Comparison of ENCODE assay signal across 8 cellular contexts in the genomic region with DNA sequence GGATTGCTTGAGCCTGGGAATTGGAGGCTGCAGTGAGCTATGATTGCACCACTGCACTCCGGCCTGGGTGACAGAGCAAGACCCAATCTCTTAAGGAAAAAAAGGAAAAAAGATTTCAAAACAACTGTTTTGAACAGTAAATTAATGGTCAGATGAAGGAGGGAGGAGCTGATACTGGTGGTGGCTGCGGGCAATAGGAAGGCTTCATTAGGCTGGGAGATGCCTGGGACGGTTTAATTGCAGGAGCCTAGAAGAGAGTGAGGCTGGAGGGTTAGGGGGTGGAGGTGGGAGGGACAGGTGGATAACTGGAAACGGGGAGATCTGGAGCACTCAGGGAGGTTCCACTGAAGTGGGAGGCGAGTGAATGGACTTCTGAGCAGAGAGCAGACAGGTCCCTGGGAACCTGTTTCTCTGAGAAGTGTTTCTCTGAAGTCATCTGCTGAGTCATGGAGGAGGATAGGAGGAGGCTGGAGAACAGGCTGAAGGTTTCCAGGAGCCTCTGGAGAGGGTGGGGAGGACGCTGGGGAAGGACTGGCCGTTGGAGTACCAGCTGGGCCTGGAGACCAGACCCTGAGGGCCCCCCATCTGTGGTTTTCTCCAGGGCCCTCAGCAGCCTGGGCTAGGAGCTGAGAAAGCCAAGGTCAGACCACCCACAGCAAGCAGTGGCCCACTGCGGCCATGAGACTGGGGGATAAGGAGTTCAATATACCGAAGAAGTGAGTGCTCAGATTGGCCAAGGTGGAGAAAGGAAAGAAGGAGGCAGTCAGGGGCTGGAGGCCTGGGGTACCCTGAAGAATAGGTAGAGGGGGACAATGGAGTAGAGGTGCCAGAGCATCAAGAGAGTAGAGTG. TPM values are rescaled to one million over a fixed set of nuclear protein-coding genes. Genes with fewer than 3 reads are reported as not detected.
DNase-seq lines count a peak whose midpoint lies in the region; ATAC-seq, FAIRE-seq and TF ChIP-seq lines count a peak whose summit lies in the region.

No MANE protein-coding gene starts in this region.

- ATAC-seq in GM19324 (IDR thresholded peaks at IDR 0.05; ENCODE audit: low FRiP score, unreplicated experiment) = no peak

- H2AFZ ChIP-seq in parathyroid adenoma = peak overlapping the region; percentile 1

- H3K27ac ChIP-seq in parathyroid adenoma (no peak overlapping the region), dorsolateral prefrontal cortex (peak overlapping the region in 7 of 59 donors; percentile 9 to 73 (median 31))

- peaks cover 8% of the 10 kb centered on the region for H3K4me1 ChIP-seq in parathyroid adenoma

- H3K27me3 ChIP-seq in parathyroid adenoma (ENCODE audit: control insufficient read depth, insufficient read depth, low read length) = no peaks in the 10 kb centered on the region
- no peaks in the 10 kb centered on the region for H3K27me3 ChIP-seq in dorsolateral prefrontal cortex

- no peaks in the 10 kb centered on the region for H3K9me3 ChIP-seq in parathyroid adenoma (ENCODE audit: control insufficient read depth, low read length)

- TF ChIP-seq POLR2A in erythroblast (IDR thresholded peaks at IDR 0.05; ENCODE audit: low read length) = peak; percentile 26

- H3K36me3 ChIP-seq in parathyroid adenoma (ENCODE audit: control insufficient read depth, insufficient read depth, low read length) = no peaks in the 10 kb centered on the region

- intact Hi-C loops in dorsolateral prefrontal cortex (cut with DNase I) = no loop called here

- H3K9ac ChIP-seq in parathyroid adenoma = no peak overlapping the region

- no peaks in the 10 kb centered on the region for H3K79me2 ChIP-seq in parathyroid adenoma

- H3K4me3 ChIP-seq in parathyroid adenoma (ENCODE audit: low read depth, low read length) (no peak overlapping the region), dorsolateral prefrontal cortex (no peak overlapping the region)

- DNase-seq in ELF-1 (ENCODE audit: low read depth, low spot score) (peak; percentile 71), RCC 7860 (ENCODE audit: low spot score) (peak; percentile 81), erythroblast (lab: John Stamatoyannopoulos, UW) (peak; percentile 79 to 87), DMS 273 treated with DMSO at 0.1 percent for 48 hours (lab: John Stamatoyannopoulos, UW) (no peak), foreskin melanocyte (no peak), dorsolateral prefrontal cortex (no peak)

- TF ChIP-seq CTCF in parathyroid adenoma (IDR thresholded peaks at IDR 0.05) (no peak), dorsolateral prefrontal cortex (IDR thresholded peaks at IDR 0.05 in 54 of 56, conservative IDR thresholded peaks at IDR 0.05 in 2 of 56; ENCODE audit: low read depth in 1 of 56, partially characterized antibody in 56 of 56) (no peak)

- no peak overlapping the region for H3K4me2 ChIP-seq in parathyroid adenoma (ENCODE audit: low read length)

- peak; percentile 62 for FAIRE-seq in RCC 7860 (lab: Jason Lieb, UNC)

RNA-seq across cellular contexts. Expression of a gene that starts 14.4 kb away (rescaled TPM):
- total RNA-seq in dorsolateral prefrontal cortex = 100 to 1,000 TPM; 221 to 937 (median 675) TPM

RNA-seq across cellular contexts. Expression of a gene that starts 36.3 kb away (rescaled TPM):
- total RNA-seq in dorsolateral prefrontal cortex = 1 to 10 TPM in 93 of 120 experiments, under 1 TPM in 27; 0.35 to 3.7 (median 1.3) TPM

RNA-seq across cellular contexts. Expression of a gene that starts 51.5 kb away (rescaled TPM):
- 10 to 100 TPM in 20 of 120 experiments, 1 to 10 TPM in 80, under 1 TPM in 17, not detected in 3; 0.43 to 21.9 (median 2.7) TPM for total RNA-seq in dorsolateral prefrontal cortex

Comparison
In these comparisons a context has a peak if more than half of its experiments do, and no peak if none do; other contexts are left out.
1. DNase-seq: peak in ELF-1 (single experiment), RCC 7860 (single experiment) and erythroblast (2 of 2); none in DMS 273 treated with DMSO at 0.1 percent for 48 hours (single experiment), foreskin melanocyte (single experiment) and dorsolateral prefrontal cortex (0 of 10).